Comparison of ENCODE assay signal across 9 cellular contexts in the genomic region with DNA sequence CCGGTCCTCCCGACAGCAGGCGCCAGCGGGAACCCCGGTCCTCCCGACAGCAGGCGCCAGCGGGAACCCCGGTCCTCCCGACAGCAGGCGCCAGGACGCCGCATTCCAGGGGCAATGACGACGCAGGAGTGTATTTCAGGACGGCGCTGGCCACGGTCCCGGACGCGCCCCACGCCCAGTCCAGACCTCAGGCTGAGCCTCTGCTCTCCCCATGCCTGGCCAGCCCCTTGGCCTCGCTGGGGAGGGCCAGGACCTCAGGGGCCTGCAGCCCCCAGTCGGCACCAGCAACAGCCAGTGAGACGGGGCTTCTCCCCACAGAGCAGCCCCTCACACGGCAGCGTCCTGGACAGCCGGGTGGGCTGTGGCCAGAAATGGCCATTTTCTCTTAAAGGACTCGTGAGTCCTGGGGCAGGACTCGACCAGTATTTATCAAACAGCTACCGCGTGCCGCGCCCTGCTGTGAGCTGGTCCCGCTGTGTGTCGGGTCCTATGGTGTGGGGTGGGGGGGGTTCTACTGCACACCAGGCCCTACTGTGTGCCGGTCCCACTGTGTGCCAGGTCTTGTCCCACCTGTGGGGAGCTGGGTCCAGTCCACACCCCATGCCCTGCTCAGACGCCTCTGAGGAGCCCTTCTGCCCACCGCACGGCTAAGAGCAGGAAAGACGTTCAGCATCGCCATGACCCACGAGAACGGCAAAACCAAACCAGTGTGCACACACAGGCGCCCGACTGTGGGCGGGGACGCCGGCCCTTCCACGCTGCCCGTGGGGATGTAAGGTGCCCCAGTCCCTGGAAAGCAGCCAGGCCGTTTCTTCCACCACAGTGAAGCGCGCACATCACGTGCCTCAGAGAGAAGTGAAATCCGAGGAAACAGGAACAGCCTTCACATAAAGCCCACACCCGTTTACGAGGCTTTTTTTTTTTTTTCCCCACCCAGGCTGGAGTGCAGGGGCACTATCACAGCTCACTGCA. TPM values are rescaled to one million over a fixed set of nuclear protein-coding genes. Genes with fewer than 3 reads are reported as not detected.
DNase-seq lines count a peak whose midpoint lies in the region; FAIRE-seq and TF ChIP-seq lines count a peak whose summit lies in the region.
"Had no signal": no experiment of that assay in that cellular context is flagged by ENCODE, and none has a peak within 500 bp of the region (broad histone marks: within the 10 kb centered on the region; RNA-seq: fewer than 3 reads in every experiment).

No MANE protein-coding gene starts in this region.

- H3K36me3 Mint-ChIP-seq in astrocyte (ENCODE audit: low read depth, unreplicated experiment), result no peaks in the 10 kb centered on the region

- H3K27me3 Mint-ChIP-seq in astrocyte (ENCODE audit: low read depth, unreplicated experiment), result peaks cover 9% of the 10 kb centered on the region

- 27 to 68% (median 40%) methylated on average over 22 to 57 of the region's 58 CpGs for WGBS in stomach, 5 donors

- H3K27ac ChIP-seq in BLaER1, result no peak overlapping the region
- no peak overlapping the region for H3K27ac ChIP-seq in astrocyte (ENCODE audit: low read depth, low read length)
- peak overlapping the region in 4 of 5 donors; percentile 5 to 77 (median 52) for H3K27ac ChIP-seq in stomach

- H3K79me2 ChIP-seq in astrocyte (ENCODE audit: insufficient read depth, low read length), result no peaks in the 10 kb centered on the region

- H2AFZ ChIP-seq in astrocyte (ENCODE audit: low read depth, low read length), result peak overlapping the region; percentile 71

- no peak overlapping the region for H3K27ac Mint-ChIP-seq in astrocyte (ENCODE audit: unreplicated experiment)

- H3K9ac ChIP-seq in BLaER1 (no peak overlapping the region), astrocyte (ENCODE audit: low read length) (no peak overlapping the region)

- peak overlapping the region; percentile 56 for H3K4me3 ChIP-seq in BLaER1
- no peak overlapping the region for H3K4me3 ChIP-seq in astrocyte (ENCODE audit: insufficient read depth, low read depth, low read length)
- H3K4me3 ChIP-seq in stomach, result peak overlapping the region; percentile 28 to 43 (median 34)

- no peak for TF ChIP-seq EP300 in stomach (IDR thresholded peaks at IDR 0.05)

- in situ Hi-C loops in KBM-7 (cut with MboI; ENCODE audit: low pct_unique_long_range_greater_than_20kb, low sequenced_read_pairs), result no loop called here

- DNase-seq in KBM-7, result peak; percentile 80
- DNase-seq in astrocyte (ENCODE audit: low read depth), result no peak
- DNase-seq in iPS-NIHi7 (ENCODE audit: extremely low spot score), result peak; percentile 49
- peak; percentile 52 for DNase-seq in stomach
- DNase-seq in amniotic stem cell (lab: John Stamatoyannopoulos, UW), result no peak
- DNase-seq in NCI-H146 (lab: John Stamatoyannopoulos, UW), result no peak
- DNase-seq in NCI-H1436 treated with DMSO at 0.1 percent for 48 hours (lab: John Stamatoyannopoulos, UW), result no peak

- peaks cover 62% of the 10 kb centered on the region for H3K4me1 ChIP-seq in BLaER1
- H3K4me1 ChIP-seq in astrocyte (ENCODE audit: insufficient read depth, low read length), result peaks cover 4% of the 10 kb centered on the region
- peaks cover 5 to 48% (median 20%) of the 10 kb centered on the region in 4 donors for H3K4me1 ChIP-seq in stomach

- H4K20me1 ChIP-seq in BLaER1 (peaks cover 31% of the 10 kb centered on the region), astrocyte (ENCODE audit: insufficient read depth, low read length) (no peaks in the 10 kb centered on the region)

- H3K27me3 ChIP-seq in BLaER1 (peaks cover 49% of the 10 kb centered on the region), astrocyte (ENCODE audit: insufficient read depth, low read length) (peaks cover 2% of the 10 kb centered on the region), stomach (no peaks in the 10 kb centered on the region)

- peaks cover 25% of the 10 kb centered on the region for H3K36me3 ChIP-seq in BLaER1
- H3K36me3 ChIP-seq in astrocyte (ENCODE audit: insufficient read depth, low read length), result no peaks in the 10 kb centered on the region
- peaks cover 0 to 14% (median under 1%) of the 10 kb centered on the region in 4 donors for H3K36me3 ChIP-seq in stomach

- TF ChIP-seq POLR2A in stomach (IDR thresholded peaks at IDR 0.05), result no peak

- intact Hi-C loops in stomach (cut with DNase I; ENCODE audit: low total_unique reads), result no loop called here

- TF ChIP-seq CTCF in astrocyte (IDR thresholded peaks at IDR 0.05; ENCODE audit: insufficient read depth, low read depth, low read length) (no peak), stomach (IDR thresholded peaks at IDR 0.05) (no peak)

- no peak for FAIRE-seq in astrocyte (lab: Jason Lieb, UNC)
- FAIRE-seq: colon had no signal

- H3K4me1 Mint-ChIP-seq in astrocyte (ENCODE audit: low read depth, unreplicated experiment), result no peaks in the 10 kb centered on the region

- H3K9me3 Mint-ChIP-seq in astrocyte (ENCODE audit: unreplicated experiment), result no peaks in the 10 kb centered on the region

- H3K4me2 ChIP-seq in BLaER1 (peak overlapping the region; percentile 94), astrocyte (ENCODE audit: low read length) (peak overlapping the region; percentile 71)

- no peak overlapping the region for H3K4me3 Mint-ChIP-seq in astrocyte (ENCODE audit: unreplicated experiment)

- H3K9me3 ChIP-seq in BLaER1, result no peaks in the 10 kb centered on the region
- H3K9me3 ChIP-seq in astrocyte (ENCODE audit: insufficient read depth, low read depth, low read length), result no peaks in the 10 kb centered on the region
- no peaks in the 10 kb centered on the region for H3K9me3 ChIP-seq in stomach

RNA-seq across cellular contexts. Expression of a gene that starts 33.3 kb away (rescaled TPM):
- total RNA-seq in astrocyte (32.1 and 43.0 TPM in 2 replicates), stomach (100 to 1,000 TPM in 1 of 5 donors, 10 to 100 TPM in 4; 22.4 to 140 (median 40.1) TPM)
- polyA plus RNA-seq in stomach, result 10 to 100 TPM; 34.4 to 53.2 (median 53.0) TPM

RNA-seq across cellular contexts. Expression of a gene that starts 44.8 kb away (rescaled TPM):
- total RNA-seq in astrocyte (4.7 and 4.8 TPM in 2 replicates), stomach (100 to 1,000 TPM in 1 of 5 donors, 10 to 100 TPM in 2, 1 to 10 TPM in 2; 2.2 to 169 (median 18.5) TPM)
- 10 to 100 TPM; 16.0 to 30.5 (median 29.4) TPM for polyA plus RNA-seq in stomach

Comparison
In these comparisons a context has a peak if more than half of its experiments do, and no peak if none do; other contexts are left out.
1. H3K27ac ChIP-seq: peak in stomach (4 of 5); none in BLaER1 (single experiment) and astrocyte (single experiment).
2. DNase-seq: peak in KBM-7 (single experiment), iPS-NIHi7 (single experiment) and stomach (single experiment); none in astrocyte (single experiment), amniotic stem cell (single experiment), NCI-H146 (single experiment) and NCI-H1436 treated with DMSO at 0.1 percent for 48 hours (single experiment).